27 cellular contexts compared by ENCODE assay signal in genomic region chr17:4503283-4504005, GRCh38. TPM values are rescaled to one million over a fixed set of nuclear protein-coding genes. Genes with fewer than 3 reads are reported as not detected.
DNase-seq lines count a peak whose midpoint lies in the region; ATAC-seq and TF ChIP-seq lines count a peak whose summit lies in the region.
"Had no signal": no experiment of that assay in that cellular context is flagged by ENCODE, and none has a peak within 500 bp of the region (broad histone marks: within the 10 kb centered on the region; RNA-seq: fewer than 3 reads in every experiment).

No MANE protein-coding gene starts in this region.

- intact Hi-C loops in right cardiac atrium (cut with DNase I) (no loop called here), left ventricle myocardium superior (cut with micrococcal nuclease) (no loop called here), PC-9 (cut with micrococcal nuclease; ENCODE audit: unreplicated experiment) (no loop called here)

- H3K9me3 ChIP-seq in right cardiac atrium (ENCODE audit: control insufficient read depth, low read length), result no peaks in the 10 kb centered on the region
- H3K9me3 ChIP-seq in PC-9 (ENCODE audit: insufficient read depth, low read depth), result no peaks in the 10 kb centered on the region
- H3K9me3 ChIP-seq in neural progenitor cell (ENCODE audit: low read depth), result no peaks in the 10 kb centered on the region
- H3K9me3 ChIP-seq: SJCRH30, spleen had no signal

- H3K79me2 ChIP-seq in PC-9 (ENCODE audit: low read depth) (peaks cover 94% of the 10 kb centered on the region), neural progenitor cell (ENCODE audit: low read depth) (no peaks in the 10 kb centered on the region)

- H3K4me1 Mint-ChIP-seq in neural progenitor cell, result peaks cover 12% of the 10 kb centered on the region

- H3K9ac ChIP-seq in neural progenitor cell, result no peak overlapping the region

- H3K27me3 ChIP-seq in right cardiac atrium (ENCODE audit: control insufficient read depth, insufficient read depth), result no peaks in the 10 kb centered on the region
- no peaks in the 10 kb centered on the region for H3K27me3 ChIP-seq in PC-9 (ENCODE audit: insufficient read depth, low read depth)
- peaks cover 45% of the 10 kb centered on the region for H3K27me3 ChIP-seq in neural progenitor cell

- peak overlapping the region; percentile 15 for H3K4me3 Mint-ChIP-seq in neural progenitor cell
- H3K4me3 Mint-ChIP-seq: activated CD4-positive, alpha-beta T cell treated with anti-CD3 and anti-CD28 coated beads for 36 hours; activated naive CD4-positive, alpha-beta T cell treated with anti-CD3 and anti-CD28 coated beads, Interleukin-2, amount 10 ng/mL, durations not matched to agents 7 days and 5 days; CD8-positive, alpha-beta T cell; stimulated activated effector memory CD8-positive, alpha-beta T cell treated with anti-CD3 and anti-CD28 coated beads, Interleukin-12 subunit alpha, Interleukin-12 subunit beta, amount 100 ng/mL, for 72 hours; T-cell had no signal

- H3F3A ChIP-seq in PC-9 (ENCODE audit: insufficient read depth, low read depth), result peaks cover 50% of the 10 kb centered on the region
- peaks cover 18% of the 10 kb centered on the region for H3F3A ChIP-seq in neural progenitor cell (ENCODE audit: low read depth)

- no TSS peak for BruUV-seq in PC-9 (replicated peaks; lab: Mats Ljungman, UMichigan)

- no peak for TF ChIP-seq CTCF in PC-9 (conservative IDR thresholded peaks at IDR 0.05)
- no peak for TF ChIP-seq CTCF in neural progenitor cell (IDR thresholded peaks at IDR 0.05)

- peak overlapping the region; percentile 14 for H3K27ac ChIP-seq in right cardiac atrium (ENCODE audit: low read length)
- peak overlapping the region; percentile 58; the same call in 1 of the 2 replicates for H3K27ac ChIP-seq in PC-9
- H3K27ac ChIP-seq in neural progenitor cell, result no peak overlapping the region
- H3K27ac ChIP-seq: SJCRH30 had no signal

- H3K27me3 Mint-ChIP-seq in neural progenitor cell (ENCODE audit: insufficient read depth, low read depth), result peaks cover 42% of the 10 kb centered on the region

- CTCF ChIA-PET in PC-9 (lab: Charles Lee), result interaction anchor here (0.6 kb wide), 1 partner anchor 227 kb away, joined by 4 read pairs; no protein-coding TSS in a partner anchor

- DNase-seq in right cardiac atrium (peak in 1 of 3 donors; percentile 25), left ventricle myocardium superior (no peak), PC-9 (no peak), neural progenitor cell (ENCODE audit: low spot score) (no peak), cortex of kidney (lab: John Stamatoyannopoulos, UW) (no peak), NCI-H524 (lab: John Stamatoyannopoulos, UW) (no peak), DMS53 treated with DMSO at 0.1 percent for 48 hours (lab: John Stamatoyannopoulos, UW; ENCODE audit: unreplicated experiment) (no peak)
- DNase-seq: activated CD4-positive, alpha-beta T cell treated with anti-CD3 and anti-CD28 coated beads for 36 hours; CD8-positive, alpha-beta T cell; central memory CD4-positive, alpha-beta T cell; H7; KBM-7; left cardiac atrium; mesendoderm; MV-4-11; NCI-H526 treated with DMSO at 0.1 percent for 48 hours; SJCRH30; stimulated activated CD4-positive, alpha-beta T cell treated with anti-CD3 and anti-CD28 coated beads, Interleukin-2, amount 100 ng/mL, for 48 hours had no signal

- H2AFZ ChIP-seq in PC-9 (no peak overlapping the region), neural progenitor cell (replicated peaks) (no peak overlapping the region)

- ATAC-seq in right cardiac atrium, result no peak
- no peak for ATAC-seq in left ventricle myocardium superior
- ATAC-seq: left cardiac atrium; stimulated activated effector memory CD8-positive, alpha-beta T cell treated with anti-CD3 and anti-CD28 coated beads, Interleukin-12 subunit alpha, Interleukin-12 subunit beta, amount 100 ng/mL, for 72 hours had no signal

- H4K20me1 ChIP-seq in PC-9 (ENCODE audit: insufficient read depth) (peaks cover 13% of the 10 kb centered on the region), neural progenitor cell (ENCODE audit: low read depth) (peaks cover 16% of the 10 kb centered on the region)

- no peaks in the 10 kb centered on the region for H3K9me2 ChIP-seq in PC-9 (ENCODE audit: insufficient read depth)

- H3K4me3 ChIP-seq in right cardiac atrium (ENCODE audit: low read length) (no peak overlapping the region), PC-9 (no peak overlapping the region), neural progenitor cell (no peak overlapping the region)
- H3K4me3 ChIP-seq: SJCRH30, spleen had no signal

- 86% methylated on average over 4 of the region's 4 CpGs for WGBS in right cardiac atrium

- no peaks in the 10 kb centered on the region for H3K9me3 Mint-ChIP-seq in neural progenitor cell
- H3K9me3 Mint-ChIP-seq: activated naive CD4-positive, alpha-beta T cell treated with anti-CD3 and anti-CD28 coated beads, Interleukin-2, amount 10 ng/mL, durations not matched to agents 7 days and 5 days; CD8-positive, alpha-beta T cell; stimulated activated effector memory CD8-positive, alpha-beta T cell treated with anti-CD3 and anti-CD28 coated beads, Interleukin-12 subunit alpha, Interleukin-12 subunit beta, amount 100 ng/mL, for 72 hours; T-cell had no signal

- no peaks in the 10 kb centered on the region for H3K4me1 ChIP-seq in right cardiac atrium (ENCODE audit: control insufficient read depth, insufficient read depth, low read length)
- H3K4me1 ChIP-seq in PC-9 (replicated peaks; ENCODE audit: insufficient read depth), result peaks cover 61% of the 10 kb centered on the region
- peaks cover 15% of the 10 kb centered on the region for H3K4me1 ChIP-seq in neural progenitor cell
- H3K4me1 ChIP-seq: SJCRH30 had no signal

- no peaks in the 10 kb centered on the region for H3K36me3 Mint-ChIP-seq in neural progenitor cell
- H3K36me3 Mint-ChIP-seq: activated naive CD4-positive, alpha-beta T cell treated with anti-CD3 and anti-CD28 coated beads, Interleukin-2, amount 10 ng/mL, durations not matched to agents 7 days and 5 days; CD8-positive, alpha-beta T cell; stimulated activated effector memory CD8-positive, alpha-beta T cell treated with anti-CD3 and anti-CD28 coated beads, Interleukin-12 subunit alpha, Interleukin-12 subunit beta, amount 100 ng/mL, for 72 hours; T-cell had no signal

- peak overlapping the region; percentile 51; the same call in 1 of the 2 replicates for H3K4me2 ChIP-seq in PC-9
- H3K4me2 ChIP-seq in neural progenitor cell, result no peak overlapping the region

- POLR2A ChIA-PET in PC-9 (lab: Charles Lee; ENCODE audit: unreplicated experiment), result no interaction called here

- peaks cover 10% of the 10 kb centered on the region; the same call in 1 of the 2 replicates for H3K36me3 ChIP-seq in PC-9 (ENCODE audit: low read depth)
- H3K36me3 ChIP-seq in neural progenitor cell, result no peaks in the 10 kb centered on the region
- H3K36me3 ChIP-seq: SJCRH30, spleen had no signal

- no peak overlapping the region for H3K27ac Mint-ChIP-seq in neural progenitor cell
- H3K27ac Mint-ChIP-seq: activated CD4-positive, alpha-beta T cell treated with anti-CD3 and anti-CD28 coated beads for 36 hours; activated naive CD4-positive, alpha-beta T cell treated with anti-CD3 and anti-CD28 coated beads, Interleukin-2, amount 10 ng/mL, durations not matched to agents 7 days and 5 days; CD8-positive, alpha-beta T cell; stimulated activated effector memory CD8-positive, alpha-beta T cell treated with anti-CD3 and anti-CD28 coated beads, Interleukin-12 subunit alpha, Interleukin-12 subunit beta, amount 100 ng/mL, for 72 hours had no signal

RNA-seq across cellular contexts. Expression of gene SPNS2, which starts 4.8 kb away (rescaled TPM):
- total RNA-seq in right cardiac atrium, result 10 to 100 TPM in 2 of 4 donors, 1 to 10 TPM in 2; 9.6 to 12.7 (median 10.3) TPM
- 16.2 TPM for polyA plus RNA-seq in right cardiac atrium
- 12.7 TPM for total RNA-seq in left ventricle myocardium superior
- 25.7 and 33.8 TPM in 2 replicates for total RNA-seq in PC-9 (2021)
- total RNA-seq in neural progenitor cell (ENCODE audit: low replicate concordance), result 0.34 and 1.7 TPM in 2 replicates

RNA-seq across cellular contexts. Expression of gene MYBBP1A, which starts 51.7 kb away (rescaled TPM):
- total RNA-seq in right cardiac atrium, result 10 to 100 TPM; 18.4 to 28.5 (median 23.1) TPM
- 15.9 TPM for polyA plus RNA-seq in right cardiac atrium
- total RNA-seq in left ventricle myocardium superior, result 18.5 TPM
- total RNA-seq in PC-9 (2021), result 76.3 and 89.1 TPM in 2 replicates
- 17.4 and 44.6 TPM in 2 replicates for total RNA-seq in neural progenitor cell (ENCODE audit: low replicate concordance)

RNA-seq across cellular contexts. Expression of gene GGT6, which starts 56.9 kb away (rescaled TPM):
- total RNA-seq in right cardiac atrium, result not detected
- not detected for polyA plus RNA-seq in right cardiac atrium
- 0.22 TPM for total RNA-seq in left ventricle myocardium superior
- 3.7 and 7.5 TPM in 2 replicates for total RNA-seq in PC-9 (2021)
- not detected in 2 replicates for total RNA-seq in neural progenitor cell (ENCODE audit: low replicate concordance)
- total RNA-seq: activated CD4-positive, alpha-beta T cell treated with anti-CD3 and anti-CD28 coated beads for 36 hours; CD8-positive, alpha-beta T cell; dermis microvascular lymphatic vessel endothelial cell; endothelial cell of umbilical vein; H7; HT1080; left cardiac atrium; occipital lobe; SJCRH30; T-cell; temporal lobe had no signal
- polyA plus RNA-seq: endothelial cell of umbilical vein had no signal
